In genomic region chr10:48444861-48445841, GRCh38 we compare ENCODE assay signal across 12 cellular contexts.
A peak's percentile ranks its signal among the peaks of the same experiment; 100 is the strongest.
DNase-seq lines count a peak whose midpoint lies in the region; ATAC-seq lines count a peak whose summit lies in the region.
"Had no signal": no experiment of that assay in that cellular context is flagged by ENCODE, and none has a peak within 500 bp of the region (broad histone marks: within the 10 kb centered on the region; RNA-seq: fewer than 3 reads in every experiment).

No MANE protein-coding gene starts in this region.

- WGBS in right cardiac atrium: 71% methylated on average over 20 of the region's 20 CpGs

- no peak overlapping the region for H3K27ac ChIP-seq in right cardiac atrium (ENCODE audit: low read length)

- ATAC-seq in right cardiac atrium: peak in 1 of 2 donors; percentile 6
- ATAC-seq: activated naive CD4-positive, alpha-beta T cell treated with anti-CD3 and anti-CD28 coated beads, Interleukin-2, amount 50 U/mL, for 72 hours had no signal

- H3K4me1 ChIP-seq in right cardiac atrium (ENCODE audit: control insufficient read depth, insufficient read depth, low read length): no peaks in the 10 kb centered on the region
- H3K4me1 ChIP-seq: Caco-2 had no signal

- no peaks in the 10 kb centered on the region for H3K27me3 ChIP-seq in right cardiac atrium (ENCODE audit: control insufficient read depth, insufficient read depth)

- intact Hi-C loops in right cardiac atrium (cut with DNase I): no loop called here

- no peaks in the 10 kb centered on the region for H3K9me3 ChIP-seq in right cardiac atrium (ENCODE audit: control insufficient read depth, low read length)
- H3K9me3 ChIP-seq: Caco-2 had no signal

- DNase-seq in 8988T: peak; percentile 35
- DNase-seq in GM03348 (ENCODE audit: low spot score): peak; percentile 24
- peak; percentile 86 for DNase-seq in NCI-H82 (lab: John Stamatoyannopoulos, UW)
- peak in 2 of 3 donors; percentile 50 to 53 for DNase-seq in right cardiac atrium
- DNase-seq in activated CD4-positive, alpha-beta T cell treated with anti-CD3 and anti-CD28 coated beads, Interleukin-2, amount 50 U/mL, for 1 hour: no peak
- DNase-seq in SKM-1 (lab: John Stamatoyannopoulos, UW; ENCODE audit: unreplicated experiment): no peak
- no peak for DNase-seq in activated CD4-positive, alpha-beta T cell treated with anti-CD3 and anti-CD28 coated beads for 48 hours
- DNase-seq in activated CD4-positive, alpha-beta T cell treated with anti-CD3 and anti-CD28 coated beads for 1 hour: no peak
- DNase-seq: naive B cell, T-helper 2 cell had no signal

- H3K4me3 ChIP-seq in right cardiac atrium (ENCODE audit: low read length): no peak overlapping the region

Comparison
In these comparisons a context has a peak if more than half of its experiments do, and no peak if none do; other contexts are left out.
1. DNase-seq: peak in 8988T (single experiment), GM03348 (single experiment), NCI-H82 (single experiment) and right cardiac atrium (2 of 3); none in activated CD4-positive, alpha-beta T cell treated with anti-CD3 and anti-CD28 coated beads, Interleukin-2, amount 50 U/mL, for 1 hour (single experiment), SKM-1 (single experiment), activated CD4-positive, alpha-beta T cell treated with anti-CD3 and anti-CD28 coated beads for 48 hours (single experiment) and activated CD4-positive, alpha-beta T cell treated with anti-CD3 and anti-CD28 coated beads for 1 hour (single experiment).